In the genomic region with DNA sequence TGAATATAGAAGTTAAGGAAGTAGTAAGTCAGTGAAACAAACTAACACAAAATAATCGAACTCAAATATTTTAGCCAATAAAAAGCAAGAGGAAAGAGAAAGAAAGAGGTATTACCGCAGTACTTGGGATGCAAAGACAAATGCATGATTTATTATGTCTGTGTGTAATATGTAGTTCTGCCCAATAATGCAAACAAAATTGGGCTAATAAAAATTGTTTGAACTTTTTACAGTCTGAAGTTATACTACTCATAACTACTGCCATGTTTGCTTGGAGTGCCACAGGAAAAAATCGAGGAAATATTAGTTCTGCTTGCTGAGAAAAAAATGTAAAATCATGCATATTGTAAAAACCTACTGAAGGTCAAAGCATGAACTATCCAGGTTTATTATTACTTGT, we compare ENCODE assay signal across 34 cellular contexts.
"Had no signal": no experiment of that assay in that cellular context is flagged by ENCODE, and none has a peak within 500 bp of the region (broad histone marks: within the 10 kb centered on the region; RNA-seq: fewer than 3 reads in every experiment).

No MANE protein-coding gene starts in this region.

- H3K4me3 Mint-ChIP-seq: activated CD4-positive, alpha-beta T cell treated with anti-CD3 and anti-CD28 coated beads for 36 hours; activated CD4-positive, alpha-beta T cell treated with anti-CD3 and anti-CD28 coated beads, Interleukin-2, amount 10 ng/mL, durations not matched to agents 7 days and 5 days; activated CD8-positive, alpha-beta T cell treated with anti-CD3 and anti-CD28 coated beads, Interleukin-2, amount 10 ng/mL, durations not matched to agents 7 days and 5 days; activated naive CD4-positive, alpha-beta T cell treated with anti-CD3 and anti-CD28 coated beads, Interleukin-2, amount 50 U/mL, for 24 hours; activated naive CD8-positive, alpha-beta T cell treated with anti-CD3 and anti-CD28 coated beads, Interleukin-2, amount 10 ng/mL, durations not matched to agents 7 days and 5 days; activated T-cell treated with anti-CD3 and anti-CD28 coated beads, Interleukin-2, amount 50 U/mL, for 24 hours; T-helper 1 cell treated with Interleukin-12 subunit alpha and Interleukin-12 subunit beta and Interleukin-4 antibody, amounts not matched to agents 30 μg/mL and 1 μg/mL, for 36 hours; T-helper 2 cell treated with Interferon-gamma antibody and Interleukin-4, amounts not matched to agents 5 μg/mL and 100 μg/mL, for 36 hours; WTC11 had no signal

- H3K9me3 ChIP-seq: ascending aorta, breast epithelium, MG63, Peyer's patch, SJSA1 had no signal

- H3K9me3 Mint-ChIP-seq: activated CD4-positive, alpha-beta T cell treated with anti-CD3 and anti-CD28 coated beads, Interleukin-2, amount 10 ng/mL, durations not matched to agents 7 days and 5 days; activated naive CD4-positive, alpha-beta T cell treated with anti-CD3 and anti-CD28 coated beads, Interleukin-2, amount 50 U/mL, for 24 hours; activated naive CD8-positive, alpha-beta T cell treated with anti-CD3 and anti-CD28 coated beads, Interleukin-2, amount 10 ng/mL, durations not matched to agents 7 days and 5 days; activated T-cell treated with anti-CD3 and anti-CD28 coated beads, Interleukin-2, amount 50 U/mL, for 24 hours; activated T-helper 2 cell treated with anti-CD3 and anti-CD28 coated beads, Interferon-gamma antibody, Interleukin-2, Interleukin-4, amounts not matched to agents 10 μg/mL and 5 μg/mL and 100 μg/mL, durations not matched to agents 14 hours and 24 hours and 36 hours; T-helper 1 cell treated with Interleukin-12 subunit alpha and Interleukin-12 subunit beta and Interleukin-4 antibody, amounts not matched to agents 30 μg/mL and 1 μg/mL, for 36 hours; T-helper 2 cell treated with Interferon-gamma antibody and Interleukin-4, amounts not matched to agents 5 μg/mL and 100 μg/mL, for 36 hours; WTC11 had no signal

- H3K4me1 Mint-ChIP-seq: activated CD4-positive, alpha-beta T cell treated with anti-CD3 and anti-CD28 coated beads for 36 hours; activated CD4-positive, alpha-beta T cell treated with anti-CD3 and anti-CD28 coated beads, Interleukin-2, amount 10 ng/mL, durations not matched to agents 7 days and 5 days; activated naive CD4-positive, alpha-beta T cell treated with anti-CD3 and anti-CD28 coated beads, Interleukin-2, amount 50 U/mL, for 24 hours; activated naive CD8-positive, alpha-beta T cell treated with anti-CD3 and anti-CD28 coated beads, Interleukin-2, amount 10 ng/mL, durations not matched to agents 7 days and 5 days had no signal

- H3K27ac Mint-ChIP-seq: activated CD4-positive, alpha-beta T cell treated with anti-CD3 and anti-CD28 coated beads for 36 hours; activated CD4-positive, alpha-beta T cell treated with anti-CD3 and anti-CD28 coated beads, Interleukin-2, amount 10 ng/mL, durations not matched to agents 7 days and 5 days; activated CD8-positive, alpha-beta T cell treated with anti-CD3 and anti-CD28 coated beads, Interleukin-2, amount 10 ng/mL, durations not matched to agents 7 days and 5 days; activated naive CD4-positive, alpha-beta T cell treated with anti-CD3 and anti-CD28 coated beads, Interleukin-2, amount 50 U/mL, for 24 hours; activated naive CD8-positive, alpha-beta T cell treated with anti-CD3 and anti-CD28 coated beads, Interleukin-2, amount 10 ng/mL, durations not matched to agents 7 days and 5 days; activated T-cell treated with anti-CD3 and anti-CD28 coated beads, Interleukin-2, amount 50 U/mL, for 24 hours; activated T-helper 2 cell treated with anti-CD3 and anti-CD28 coated beads, Interferon-gamma antibody, Interleukin-2, Interleukin-4, amounts not matched to agents 10 μg/mL and 5 μg/mL and 100 μg/mL, durations not matched to agents 14 hours and 24 hours and 36 hours; T-helper 1 cell treated with Interleukin-12 subunit alpha and Interleukin-12 subunit beta and Interleukin-4 antibody, amounts not matched to agents 30 μg/mL and 1 μg/mL, for 36 hours; T-helper 2 cell treated with Interferon-gamma antibody and Interleukin-4, amounts not matched to agents 5 μg/mL and 100 μg/mL, for 36 hours; WTC11 had no signal

- H3K4me1 ChIP-seq: ascending aorta, breast epithelium, Peyer's patch, SJSA1 had no signal

- ATAC-seq: activated CD4-positive, alpha-beta T cell treated with anti-CD3 and anti-CD28 coated beads for 36 hours; activated CD4-positive, CD25-positive, alpha-beta regulatory T cell treated with anti-CD3 and anti-CD28 coated beads, Interleukin-2, amount 50 U/mL, for 24 hours; activated CD8-positive, alpha-beta T cell treated with anti-CD3 and anti-CD28 coated beads, Interleukin-2, amount 10 ng/mL, durations not matched to agents 7 days and 5 days; WTC11 had no signal

- DNase-seq: activated CD4-positive, alpha-beta T cell treated with anti-CD3 and anti-CD28 coated beads for 36 hours; activated CD4-positive, alpha-beta T cell treated with anti-CD3 and anti-CD28 coated beads, Interleukin-2, amount 10 ng/mL, durations not matched to agents 7 days and 5 days; activated CD4-positive, alpha-beta T cell treated with anti-CD3 and anti-CD28 coated beads, Interleukin-2, amount 50 U/mL, for 48 hours; activated CD8-positive, alpha-beta T cell treated with anti-CD3 and anti-CD28 coated beads, Interleukin-2, amount 10 ng/mL, durations not matched to agents 7 days and 5 days; activated gamma-delta T cell; activated naive CD4-positive, alpha-beta T cell treated with Interleukin-2 at 50 U/mL for 16 hours; activated naive CD8-positive, alpha-beta T cell treated with anti-CD3 and anti-CD28 coated beads, Interleukin-2, amount 10 ng/mL, durations not matched to agents 7 days and 5 days; activated T-cell treated with anti-CD3 and anti-CD28 coated beads, Interleukin-2, amount 50 U/mL, for 24 hours; amygdala; Karpas-422; KBM-7; MG63; NCI-H1048; NCI-H1105 treated with DMSO at 0.1 percent for 48 hours; NCI-H1436; NCI-H1694; NCI-H2029; NCI-H2171; NCI-H2227 treated with DMSO at 0.1 percent for 48 hours; NCI-H446; NCI-H510A treated with DMSO at 0.1 percent for 48 hours; NCI-H69; Peyer's patch; RPMI8226; SHP77 treated with DMSO at 0.1 percent for 48 hours had no signal

- H3K27me3 Mint-ChIP-seq: activated CD4-positive, alpha-beta T cell treated with anti-CD3 and anti-CD28 coated beads for 36 hours; activated CD4-positive, alpha-beta T cell treated with anti-CD3 and anti-CD28 coated beads, Interleukin-2, amount 10 ng/mL, durations not matched to agents 7 days and 5 days; activated naive CD4-positive, alpha-beta T cell treated with anti-CD3 and anti-CD28 coated beads, Interleukin-2, amount 50 U/mL, for 24 hours; activated naive CD8-positive, alpha-beta T cell treated with anti-CD3 and anti-CD28 coated beads, Interleukin-2, amount 10 ng/mL, durations not matched to agents 7 days and 5 days; activated T-cell treated with anti-CD3 and anti-CD28 coated beads, Interleukin-2, amount 50 U/mL, for 24 hours had no signal

- H3K27me3 ChIP-seq: ascending aorta, breast epithelium, MG63, Peyer's patch, SJSA1 had no signal

- H3K36me3 Mint-ChIP-seq: activated naive CD4-positive, alpha-beta T cell treated with anti-CD3 and anti-CD28 coated beads, Interleukin-2, amount 50 U/mL, for 24 hours; activated naive CD8-positive, alpha-beta T cell treated with anti-CD3 and anti-CD28 coated beads, Interleukin-2, amount 10 ng/mL, durations not matched to agents 7 days and 5 days; WTC11 had no signal

- H3K36me3 ChIP-seq: ascending aorta, breast epithelium, MG63, Peyer's patch, SJSA1 had no signal

- H3K27ac ChIP-seq: ascending aorta, breast epithelium, Peyer's patch, SJSA1 had no signal

- H3K4me3 ChIP-seq: ascending aorta, breast epithelium, MG63, Peyer's patch, SJSA1 had no signal
